Comparison of ENCODE assay signal across 17 cellular contexts in the genomic region with DNA sequence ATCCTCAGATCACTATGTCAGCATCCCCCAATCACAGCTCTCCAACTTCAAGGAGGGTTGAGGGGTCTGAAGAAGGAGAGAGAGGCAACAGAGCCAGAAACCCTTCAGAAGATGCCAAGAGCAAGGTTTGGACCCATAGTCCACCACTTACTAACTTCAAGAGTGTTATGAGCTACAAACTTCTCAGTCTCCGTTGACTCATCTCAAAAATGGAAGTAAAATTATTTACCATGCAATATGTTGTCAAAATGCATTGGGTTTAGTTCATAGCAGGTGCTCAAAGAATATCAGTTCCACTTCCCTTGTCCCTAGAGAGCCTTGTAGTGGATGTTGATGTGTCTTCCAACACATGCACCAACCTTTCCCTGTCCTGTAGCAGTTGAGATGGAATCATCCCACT.
"Had no signal": no experiment of that assay in that cellular context is flagged by ENCODE, and none has a peak within 500 bp of the region (broad histone marks: within the 10 kb centered on the region; RNA-seq: fewer than 3 reads in every experiment).

No MANE protein-coding gene starts in this region.

- H3K27ac Mint-ChIP-seq: activated CD4-positive, alpha-beta memory T cell treated with anti-CD3 and anti-CD28 coated beads, Interleukin-2, amount 10 ng/mL, durations not matched to agents 7 days and 5 days; dendritic cell treated with granulocyte-macrophage colony-stimulating factor and Interleukin-4, amounts not matched to agents 40 ng/mL and 50 ng/mL, for 4 days; natural killer cell treated with Interleukin-12 subunit alpha and Interleukin-12 subunit beta and Interleukin-15 and Interleukin-18, amount 100 ng/mL, for 72 hours; stimulated activated memory B cell treated with anti-CD40 and anti-IgM and Interleukin-4, amounts not matched to agents 10 μg/mL and 1 μg/mL and 100 μg/mL, for 72 hours had no signal

- H3K4me1 ChIP-seq: ascending aorta, breast epithelium, foreskin keratinocyte, vagina had no signal

- H3K4me3 Mint-ChIP-seq: activated CD4-positive, alpha-beta memory T cell treated with anti-CD3 and anti-CD28 coated beads, Interleukin-2, amount 10 ng/mL, durations not matched to agents 7 days and 5 days; dendritic cell treated with granulocyte-macrophage colony-stimulating factor and Interleukin-4, amounts not matched to agents 40 ng/mL and 50 ng/mL, for 4 days; natural killer cell treated with Interleukin-12 subunit alpha and Interleukin-12 subunit beta and Interleukin-15 and Interleukin-18, amount 100 ng/mL, for 72 hours; stimulated activated memory B cell treated with anti-CD40 and anti-IgM and Interleukin-4, amounts not matched to agents 10 μg/mL and 1 μg/mL and 100 μg/mL, for 72 hours had no signal

- H3K9me3 ChIP-seq: ascending aorta, breast epithelium, transverse colon, vagina had no signal

- H3K36me3 Mint-ChIP-seq: natural killer cell treated with Interleukin-12 subunit alpha and Interleukin-12 subunit beta and Interleukin-15 and Interleukin-18, amount 100 ng/mL, for 72 hours; stimulated activated memory B cell treated with anti-CD40 and anti-IgM and Interleukin-4, amounts not matched to agents 10 μg/mL and 1 μg/mL and 100 μg/mL, for 72 hours had no signal

- H3K9me3 Mint-ChIP-seq: activated CD4-positive, alpha-beta memory T cell treated with anti-CD3 and anti-CD28 coated beads, Interleukin-2, amount 10 ng/mL, durations not matched to agents 7 days and 5 days; dendritic cell treated with granulocyte-macrophage colony-stimulating factor and Interleukin-4, amounts not matched to agents 40 ng/mL and 50 ng/mL, for 4 days; natural killer cell treated with Interleukin-12 subunit alpha and Interleukin-12 subunit beta and Interleukin-15 and Interleukin-18, amount 100 ng/mL, for 72 hours; stimulated activated memory B cell treated with anti-CD40 and anti-IgM and Interleukin-4, amounts not matched to agents 10 μg/mL and 1 μg/mL and 100 μg/mL, for 72 hours had no signal

- DNase-seq: activated CD4-positive, alpha-beta memory T cell treated with anti-CD3 and anti-CD28 coated beads, Interleukin-2, amount 10 ng/mL, durations not matched to agents 7 days and 5 days; activated CD4-positive, alpha-beta T cell treated with anti-CD3 and anti-CD28 coated beads for 4 hours; cerebellar nuclear complex; effector memory CD4-positive, alpha-beta T cell; foreskin keratinocyte; glutamatergic neuron; mesendoderm; stimulated activated CD4-positive, alpha-beta T cell treated with anti-CD3 and anti-CD28 coated beads, Interleukin-12 subunit alpha, Interleukin-12 subunit beta, amount 100 ng/mL, for 4 hours; stimulated activated CD4-positive, alpha-beta T cell treated with anti-CD3 and anti-CD28 coated beads, Interleukin-2, amount 100 ng/mL, for 24 hours; substantia nigra; transverse colon had no signal

- H3K27ac ChIP-seq: ascending aorta, breast epithelium, foreskin keratinocyte, transverse colon, vagina had no signal

- H3K4me1 Mint-ChIP-seq: stimulated activated memory B cell treated with anti-CD40 and anti-IgM and Interleukin-4, amounts not matched to agents 10 μg/mL and 1 μg/mL and 100 μg/mL, for 72 hours had no signal

- H3K27me3 ChIP-seq: ascending aorta, breast epithelium, transverse colon, vagina had no signal

- H3K36me3 ChIP-seq: ascending aorta, breast epithelium, transverse colon, vagina had no signal

- ATAC-seq: foreskin keratinocyte; natural killer cell treated with Interleukin-12 subunit alpha and Interleukin-12 subunit beta and Interleukin-15 and Interleukin-18, amount 100 ng/mL, for 72 hours; stimulated activated memory B cell treated with anti-CD40 and anti-IgM and Interleukin-4, amounts not matched to agents 10 μg/mL and 1 μg/mL and 100 μg/mL, for 72 hours had no signal

- H3K4me3 ChIP-seq: ascending aorta, breast epithelium, transverse colon, vagina had no signal
